In the genomic region with DNA sequence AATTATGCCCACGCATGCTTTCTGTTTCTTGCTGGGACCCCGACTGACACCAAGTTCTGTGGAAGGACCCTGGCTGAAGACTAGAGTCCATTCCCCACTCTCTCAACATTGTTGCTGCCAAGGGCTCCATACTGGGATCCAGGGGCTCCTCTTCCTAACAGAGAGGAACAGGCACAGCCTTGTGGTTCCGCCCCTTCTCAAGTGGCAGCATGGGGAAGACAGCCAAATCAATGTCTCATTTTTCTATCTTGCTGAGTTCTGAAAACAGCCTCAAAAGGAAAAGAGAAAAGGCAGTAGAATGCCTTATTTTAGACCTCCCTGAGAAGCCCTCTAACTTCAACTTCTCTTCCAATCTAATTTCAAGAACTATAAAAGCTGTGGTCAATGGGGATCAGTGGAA, we compare ENCODE assay signal across 1 cellular context.
TF ChIP-seq lines count a peak whose summit lies in the region.

No MANE protein-coding gene starts in this region.

TF ChIP-seq in H1, 55 proteins besides CTCF, POLR2A, EP300 and RAD21:
- TF ChIP-seq KDM5A (IDR thresholded peaks at IDR 0.05; ENCODE audit: low read length) (no peak), NANOG (IDR thresholded peaks at IDR 0.05; ENCODE audit: insufficient read depth, low read depth, low read length, poor library complexity, severe bottlenecking) (no peak), PHF8 (conservative IDR thresholded peaks at IDR 0.05; ENCODE audit: low read depth, low read length) (no peak), CHD2 (IDR thresholded peaks at IDR 0.05; ENCODE audit: low read length) (no peak), BRCA1 (IDR thresholded peaks at IDR 0.05; ENCODE audit: low read depth, low read length) (no peak), CREB1 (IDR thresholded peaks at IDR 0.05) (no peak)
- TF ChIP-seq, protein P1, sequence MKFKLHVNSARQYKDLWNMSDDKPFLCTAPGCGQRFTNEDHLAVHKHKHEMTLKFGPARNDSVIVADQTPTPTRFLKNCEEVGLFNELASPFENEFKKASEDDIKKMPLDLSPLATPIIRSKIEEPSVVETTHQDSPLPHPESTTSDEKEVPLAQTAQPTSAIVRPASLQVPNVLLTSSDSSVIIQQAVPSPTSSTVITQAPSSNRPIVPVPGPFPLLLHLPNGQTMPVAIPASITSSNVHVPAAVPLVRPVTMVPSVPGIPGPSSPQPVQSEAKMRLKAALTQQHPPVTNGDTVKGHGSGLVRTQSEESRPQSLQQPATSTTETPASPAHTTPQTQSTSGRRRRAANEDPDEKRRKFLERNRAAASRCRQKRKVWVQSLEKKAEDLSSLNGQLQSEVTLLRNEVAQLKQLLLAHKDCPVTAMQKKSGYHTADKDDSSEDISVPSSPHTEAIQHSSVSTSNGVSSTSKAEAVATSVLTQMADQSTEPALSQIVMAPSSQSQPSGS (IDR thresholded peaks at IDR 0.05; ENCODE audit: low read length): no peak
